Comparison of ENCODE assay signal across 8 cellular contexts in the genomic region with DNA sequence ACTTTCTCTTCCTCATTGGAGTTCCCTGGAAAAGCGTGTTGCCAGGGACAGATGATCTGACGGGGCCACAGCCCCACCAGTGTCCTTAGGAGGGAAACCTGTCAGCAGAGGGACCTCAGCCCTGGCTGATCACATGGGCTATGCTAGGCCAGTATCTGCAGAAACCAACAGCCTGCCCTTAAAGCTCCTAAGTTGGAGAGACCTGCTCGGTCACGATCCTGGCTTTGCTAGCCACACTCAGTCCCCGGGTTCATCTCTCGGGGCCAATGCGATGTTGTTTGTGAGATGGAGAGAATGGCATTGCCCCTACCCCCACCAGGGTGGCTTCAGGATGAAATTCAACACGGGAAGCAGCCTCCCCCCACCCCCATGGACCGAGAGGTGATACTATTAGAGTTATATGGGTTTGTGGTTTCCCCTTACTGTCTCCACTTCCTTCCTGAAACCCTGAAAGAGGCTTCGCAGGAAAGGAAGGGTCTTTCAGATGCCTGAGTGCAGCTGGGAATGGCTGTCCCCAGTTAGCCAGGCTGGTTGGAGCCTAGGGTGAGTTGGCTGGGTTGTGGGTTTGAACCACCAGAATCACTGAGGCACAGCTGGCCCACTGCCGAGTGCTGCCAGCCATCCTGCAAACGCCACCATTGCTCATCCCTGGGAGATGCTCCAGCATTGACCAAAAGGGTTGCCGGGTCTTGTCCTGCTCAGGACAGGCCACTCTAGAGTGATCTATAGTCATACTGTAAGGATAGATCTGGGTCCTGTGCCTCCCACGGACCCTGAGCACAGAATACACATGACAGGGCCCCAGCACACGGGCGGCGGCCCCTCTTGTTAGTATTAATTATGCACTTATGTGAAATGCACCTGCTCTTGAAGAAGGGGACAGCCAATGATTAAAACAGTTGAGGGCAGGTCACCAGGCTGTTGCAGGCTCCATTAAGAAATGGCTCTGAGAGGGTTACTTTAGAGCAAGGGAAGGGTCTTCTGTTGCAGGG. TPM values are rescaled to one million over a fixed set of nuclear protein-coding genes. Genes with fewer than 3 reads are reported as not detected.
DNase-seq lines count a peak whose midpoint lies in the region; ATAC-seq and TF ChIP-seq lines count a peak whose summit lies in the region.

No MANE protein-coding gene starts in this region.

- H3K9me3 Mint-ChIP-seq in CD4-positive, CD25-positive, alpha-beta regulatory T cell = no peaks in the 10 kb centered on the region
- H3K9me3 Mint-ChIP-seq in endothelial cell (ENCODE audit: unreplicated experiment) (no peaks in the 10 kb centered on the region), H9 (no peaks in the 10 kb centered on the region)

- H3K9ac ChIP-seq in OCI-LY3 (ENCODE audit: low read length) (peak overlapping the region; percentile 28; the same call in 1 of the 2 replicates), H9 (ENCODE audit: extremely low read depth, insufficient read length, low read length) (no peak overlapping the region)

- H4K8ac ChIP-seq in H9 (replicated peaks; ENCODE audit: insufficient read length, low read depth, low read length) = no peak overlapping the region

- H3K4me3 ChIP-seq in CD4-positive, CD25-positive, alpha-beta regulatory T cell (ENCODE audit: low read depth, low read length) = peak overlapping the region; percentile 79
- H3K4me3 ChIP-seq in OCI-LY3 (ENCODE audit: low read length) = peak overlapping the region; percentile 73

- H4K5ac ChIP-seq in H9 (ENCODE audit: insufficient read length, low read depth, low read length) = no peak overlapping the region

- WGBS in H9 (ENCODE audit: extremely low coverage, insufficient read length, low lambda C conversion rate) = no CpG with 5 or more reads among the region's 17 CpGs

- peaks cover 13% of the 10 kb centered on the region for H3K27me3 Mint-ChIP-seq in CD4-positive, CD25-positive, alpha-beta regulatory T cell
- peaks cover 3% of the 10 kb centered on the region for H3K27me3 Mint-ChIP-seq in endothelial cell (ENCODE audit: unreplicated experiment)
- H3K27me3 Mint-ChIP-seq in H9 (ENCODE audit: low read depth) = peaks cover 1% of the 10 kb centered on the region

- no peaks in the 10 kb centered on the region for H4K20me1 ChIP-seq in OCI-LY3 (ENCODE audit: insufficient read depth, low read length)
- no peaks in the 10 kb centered on the region for H4K20me1 ChIP-seq in H9 (ENCODE audit: control insufficient read depth, insufficient read depth, insufficient read length)

- H2BK15ac ChIP-seq in H9 (ENCODE audit: low read depth, low read length) = no peak overlapping the region

- no peaks in the 10 kb centered on the region for H3K79me1 ChIP-seq in H9 (ENCODE audit: insufficient read depth, low read depth, low read length, poor library complexity, severe bottlenecking)

- H3K4me2 ChIP-seq in OCI-LY3 (ENCODE audit: low read length) (peak overlapping the region; percentile 99), H9 (ENCODE audit: insufficient read depth, insufficient read length, low read length) (no peak overlapping the region)

- H2BK120ac ChIP-seq in H9 (ENCODE audit: low read depth, low read length, poor library complexity, severe bottlenecking) = no peak overlapping the region

- DNase-seq in CD4-positive, CD25-positive, alpha-beta regulatory T cell = peak in 2 of 3 donors; percentile 27 to 56
- peak; percentile 24 for DNase-seq in endothelial cell (ENCODE audit: low spot score)
- DNase-seq in stimulated activated naive CD4-positive, alpha-beta T cell treated with Interleukin-2 at 50 U/mL for 16 hours (lab: John Stamatoyannopoulos, UW) = no peak
- DNase-seq in NCI-H774 (lab: John Stamatoyannopoulos, UW) = no peak
- DNase-seq in H9 = no peak

- H3K27ac ChIP-seq in CD4-positive, CD25-positive, alpha-beta regulatory T cell (ENCODE audit: insufficient read depth, low read length, poor library complexity, severe bottlenecking) = no peak overlapping the region
- H3K27ac ChIP-seq in OCI-LY3 (ENCODE audit: low read length) (no peak overlapping the region), H9 (ENCODE audit: insufficient read length, low read depth, low read length) (no peak overlapping the region)

- H3K4me1 Mint-ChIP-seq in CD4-positive, CD25-positive, alpha-beta regulatory T cell = peaks cover 12 to 44% (median 30%) of the 10 kb centered on the region in 4 donors
- peaks cover 46% of the 10 kb centered on the region for H3K4me1 Mint-ChIP-seq in endothelial cell (ENCODE audit: unreplicated experiment)
- H3K4me1 Mint-ChIP-seq in H9 = peaks cover 29 to 31% of the 10 kb centered on the region in 2 experiments

- no peak overlapping the region for H2BK20ac ChIP-seq in H9 (ENCODE audit: low read depth, low read length, poor library complexity, severe bottlenecking)

- H3K4me3 Mint-ChIP-seq in CD4-positive, CD25-positive, alpha-beta regulatory T cell = peak overlapping the region; percentile 20 to 88 (median 85)
- H3K4me3 Mint-ChIP-seq in endothelial cell (ENCODE audit: unreplicated experiment) (peak overlapping the region; percentile 7), H9 (no peak overlapping the region)

- no peaks in the 10 kb centered on the region for H3K23me2 ChIP-seq in H9 (ENCODE audit: insufficient read length, low read depth, low read length, poor library complexity, severe bottlenecking)

- H2AFZ ChIP-seq in OCI-LY3 (ENCODE audit: low read depth, low read length) (no peak overlapping the region), H9 (ENCODE audit: low read length) (no peak overlapping the region)

- H3K27me3 ChIP-seq in CD4-positive, CD25-positive, alpha-beta regulatory T cell (ENCODE audit: control insufficient read depth, insufficient read depth, low read length) = no peaks in the 10 kb centered on the region
- peaks cover 45% of the 10 kb centered on the region for H3K27me3 ChIP-seq in OCI-LY3 (ENCODE audit: low read depth, low read length)
- no peaks in the 10 kb centered on the region for H3K27me3 ChIP-seq in H9 (ENCODE audit: insufficient read depth, low read length)

- no peaks in the 10 kb centered on the region for H3K36me3 ChIP-seq in CD4-positive, CD25-positive, alpha-beta regulatory T cell (ENCODE audit: control insufficient read depth, insufficient read depth, low read length)
- H3K36me3 ChIP-seq in OCI-LY3 (replicated peaks; ENCODE audit: low read depth, low read length) = no peaks in the 10 kb centered on the region

- H3K14ac ChIP-seq in H9 (ENCODE audit: insufficient read depth, low read length) = no peak overlapping the region; the same call in 1 of the 2 replicates

- no peak overlapping the region for H2AK5ac ChIP-seq in H9 (ENCODE audit: insufficient read length, low read length)

- H3K36me3 Mint-ChIP-seq in CD4-positive, CD25-positive, alpha-beta regulatory T cell = no peaks in the 10 kb centered on the region
- no peaks in the 10 kb centered on the region for H3K36me3 Mint-ChIP-seq in endothelial cell (ENCODE audit: low read depth, unreplicated experiment)
- H3K36me3 Mint-ChIP-seq in H9 (ENCODE audit: insufficient read depth in 1 of 3, low read depth in 3 of 3) = no peaks in the 10 kb centered on the region

- H3K18ac ChIP-seq in H9 (ENCODE audit: insufficient read length, low read depth, low read length) = no peak overlapping the region

- TF ChIP-seq CTCF in OCI-LY3 (IDR thresholded peaks at IDR 0.05; ENCODE audit: low read depth, low read length) (no peak), endothelial cell (IDR thresholded peaks at IDR 0.05; ENCODE audit: unreplicated experiment) (no peak), H9 (conservative IDR thresholded peaks at IDR 0.05) (no peak)

- H3K27ac Mint-ChIP-seq in CD4-positive, CD25-positive, alpha-beta regulatory T cell = peak overlapping the region in 2 of 3 donors; percentile 14 to 54
- H3K27ac Mint-ChIP-seq in endothelial cell (ENCODE audit: unreplicated experiment) (peak overlapping the region; percentile 54), H9 (peak overlapping the region in 1 of 3 experiments; percentile 30; a peak in 1 of 7 replicates)

- no peak overlapping the region for H3T11ph ChIP-seq in H9 (ENCODE audit: low read length)

- H3K4ac ChIP-seq in H9 (ENCODE audit: low read depth, low read length) = no peak overlapping the region

- no peak overlapping the region for H3K56ac ChIP-seq in H9 (ENCODE audit: insufficient read length, low read depth, low read length)

- H2BK12ac ChIP-seq in H9 (ENCODE audit: insufficient read length, low read depth, low read length) = no peak overlapping the region

- no peaks in the 10 kb centered on the region for H3K9me3 ChIP-seq in CD4-positive, CD25-positive, alpha-beta regulatory T cell (ENCODE audit: control insufficient read depth in 2 of 2, low read length in 2 of 2)
- H3K9me3 ChIP-seq in OCI-LY3 (ENCODE audit: insufficient read depth, low read length) (no peaks in the 10 kb centered on the region), H9 (ENCODE audit: control insufficient read depth, low read depth, low read length) (no peaks in the 10 kb centered on the region)

- H3K4me1 ChIP-seq in CD4-positive, CD25-positive, alpha-beta regulatory T cell (ENCODE audit: control insufficient read depth, insufficient read depth, low read length, poor library complexity, severe bottlenecking) = peaks cover 29% of the 10 kb centered on the region
- peaks cover 52% of the 10 kb centered on the region for H3K4me1 ChIP-seq in OCI-LY3 (ENCODE audit: low read length)
- no peaks in the 10 kb centered on the region; the same call in 1 of the 2 replicates for H3K4me1 ChIP-seq in H9 (ENCODE audit: insufficient read depth, low read length)

- H3K79me2 ChIP-seq in OCI-LY3 (ENCODE audit: low read length) (no peaks in the 10 kb centered on the region), H9 (ENCODE audit: insufficient read depth, low read length) (no peaks in the 10 kb centered on the region)

- ATAC-seq in CD4-positive, CD25-positive, alpha-beta regulatory T cell (ENCODE audit: low read depth in 2 of 2) = peak; percentile 53 to 56
- ATAC-seq in GM21515 (IDR thresholded peaks at IDR 0.05; ENCODE audit: unreplicated experiment) (peak; percentile 57), HG02623 (IDR thresholded peaks at IDR 0.05; ENCODE audit: unreplicated experiment) (no peak)

- no peak overlapping the region for H4K91ac ChIP-seq in H9 (ENCODE audit: insufficient read length, low read depth, low read length)

- H3K23ac ChIP-seq in H9 (ENCODE audit: insufficient read length, low read depth, low read length) = no peak overlapping the region

- no peak overlapping the region for H2BK5ac ChIP-seq in H9 (ENCODE audit: insufficient read length, low read length)

RNA-seq across cellular contexts. Expression of a gene that starts 16.8 kb away (rescaled TPM):
- total RNA-seq in CD4-positive, CD25-positive, alpha-beta regulatory T cell = 4.3 TPM
- 10 to 100 TPM in 2 of 4 donors, 1 to 10 TPM in 2; 7.4 to 15.3 (median 11.1) TPM for polyA plus RNA-seq in CD4-positive, CD25-positive, alpha-beta regulatory T cell
- total RNA-seq in endothelial cell (ENCODE audit: unreplicated experiment) (10.5 TPM), H9 (2021) (55.7 and 57.6 TPM in 2 replicates)

Comparison
In these comparisons a context has a peak if more than half of its experiments do, and no peak if none do; other contexts are left out.
1. DNase-seq: peak in CD4-positive, CD25-positive, alpha-beta regulatory T cell (2 of 3) and endothelial cell (single experiment); none in stimulated activated naive CD4-positive, alpha-beta T cell treated with Interleukin-2 at 50 U/mL for 16 hours (single experiment), NCI-H774 (single experiment) and H9 (single experiment).
2. H3K4me3 Mint-ChIP-seq: peak in CD4-positive, CD25-positive, alpha-beta regulatory T cell (4 of 4) and endothelial cell (single experiment); none in H9 (0 of 2).